In the genomic region with DNA sequence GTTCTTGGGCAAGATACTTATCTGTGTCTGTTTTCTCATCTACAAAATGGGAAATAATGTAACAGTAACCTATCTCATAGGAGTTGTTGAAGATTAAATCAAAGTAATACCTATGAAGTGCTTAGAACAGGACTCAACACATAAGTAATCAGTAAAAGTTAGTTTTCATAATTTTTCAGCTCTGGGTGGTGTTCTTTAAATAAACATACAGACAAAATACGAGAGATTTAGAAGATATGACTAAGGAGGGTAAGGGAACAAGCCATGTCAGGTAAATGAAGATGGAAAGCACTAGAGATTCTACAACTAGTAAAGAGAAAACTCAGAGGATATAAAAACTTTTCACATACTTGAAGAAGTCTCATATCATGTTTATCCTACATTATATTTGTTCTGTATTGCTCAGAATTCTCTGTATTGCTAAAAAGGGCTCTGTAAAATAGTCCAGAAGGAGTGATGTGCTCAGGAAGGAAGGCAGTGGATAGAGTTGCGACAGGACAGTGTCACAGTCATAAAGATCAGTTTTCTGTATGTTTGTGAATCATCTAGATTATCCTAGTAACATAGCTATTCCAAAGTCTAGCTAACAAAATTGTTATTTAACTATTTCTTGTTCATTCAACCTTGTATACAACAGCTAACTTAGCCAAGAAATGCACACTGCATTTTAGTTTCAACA, we compare ENCODE assay signal across 18 cellular contexts. TPM values are rescaled to one million over a fixed set of nuclear protein-coding genes. Genes with fewer than 3 reads are reported as not detected.
DNase-seq lines count a peak whose midpoint lies in the region; ATAC-seq, FAIRE-seq and TF ChIP-seq lines count a peak whose summit lies in the region.
"Had no signal": no experiment of that assay in that cellular context is flagged by ENCODE, and none has a peak within 500 bp of the region (broad histone marks: within the 10 kb centered on the region; RNA-seq: fewer than 3 reads in every experiment).

No MANE protein-coding gene starts in this region.

- in situ Hi-C loops in IMR-90 (cut with MboI; ENCODE audit: low sequenced_read_pairs): no loop called here

- H3K4me3 ChIP-seq in IMR-90 (ENCODE audit: insufficient read depth, low read depth, low read length) (no peak overlapping the region), epithelial cell of esophagus (ENCODE audit: low read length) (no peak overlapping the region), neural progenitor cell (no peak overlapping the region)
- H3K4me3 ChIP-seq: HAP-1, K562, PC-9 had no signal

- no peak overlapping the region for H2BK20ac ChIP-seq in IMR-90 (ENCODE audit: low read depth, low read length)

- TF ChIP-seq CTCF in D721Med (IDR thresholded peaks at IDR 0.05; ENCODE audit: insufficient read depth, missing control alignments) (no peak), IMR-90 (conservative IDR thresholded peaks at IDR 0.05; ENCODE audit: low read depth, low read length) (no peak), epithelial cell of esophagus (IDR thresholded peaks at IDR 0.05; ENCODE audit: insufficient read depth, low read depth, low read length, missing control alignments) (no peak), neural progenitor cell (IDR thresholded peaks at IDR 0.05) (no peak)

- H3K14ac ChIP-seq in IMR-90 (replicated peaks; ENCODE audit: low read depth, low read length): no peak overlapping the region

- ATAC-seq in IMR-90 (ENCODE audit: low read depth) (no peak), HG02973 (IDR thresholded peaks at IDR 0.05; ENCODE audit: unreplicated experiment) (no peak)
- ATAC-seq: K562 had no signal

- dilution Hi-C loops in IMR-90 (cut with HindIII; ENCODE audit: low sequenced_read_pairs, unreplicated experiment): no loop called here

- H3K27me3 Mint-ChIP-seq in neural progenitor cell (ENCODE audit: insufficient read depth, low read depth): no peaks in the 10 kb centered on the region

- no peak for TF ChIP-seq RAD21 in IMR-90 (IDR thresholded peaks at IDR 0.05; ENCODE audit: low read length)

- no peak overlapping the region for H2BK120ac ChIP-seq in IMR-90 (ENCODE audit: low read depth, low read length)

- CTCF ChIA-PET in IMR-90 (lab: Yijun Ruan, JAX): interaction anchor here (0.8 kb wide), 1 partner anchor 21 kb away, joined by 3 read pairs; no protein-coding TSS in a partner anchor

- H3K4ac ChIP-seq in IMR-90 (ENCODE audit: low read depth, low read length): no peak overlapping the region

- H3K27ac ChIP-seq in IMR-90 (ENCODE audit: insufficient read depth, low read length): no peak overlapping the region
- H3K27ac ChIP-seq in neural progenitor cell: peak overlapping the region; percentile 53
- H3K27ac ChIP-seq: PC-9 had no signal

- H3K9me1 ChIP-seq in IMR-90 (ENCODE audit: insufficient read depth, low read length): no peaks in the 10 kb centered on the region

- H3K18ac ChIP-seq in IMR-90 (ENCODE audit: low read depth, low read length): no peak overlapping the region

- intact Hi-C loops in IMR-90 (cut with micrococcal nuclease): no loop called here

- no peak overlapping the region for H3K27ac Mint-ChIP-seq in neural progenitor cell

- no peak overlapping the region for H4K91ac ChIP-seq in IMR-90 (ENCODE audit: insufficient read depth, low read depth, low read length)

- POLR2A ChIA-PET in IMR-90 (lab: Charles Lee; ENCODE audit: unreplicated experiment): no interaction called here

- TF ChIP-seq POLR2A in IMR-90 (IDR thresholded peaks at IDR 0.05; ENCODE audit: low read depth, low read length): no peak

- H2BK15ac ChIP-seq in IMR-90 (ENCODE audit: low read depth, low read length): no peak overlapping the region

- H2AK9ac ChIP-seq in IMR-90 (replicated peaks; ENCODE audit: low read depth, low read length, poor library complexity): no peak overlapping the region

- H2AFZ ChIP-seq in IMR-90 (replicated peaks; ENCODE audit: low read length, poor library complexity): no peak overlapping the region
- no peak overlapping the region for H2AFZ ChIP-seq in neural progenitor cell (replicated peaks)
- H2AFZ ChIP-seq: PC-9 had no signal

- H3F3A ChIP-seq in neural progenitor cell (ENCODE audit: low read depth): no peaks in the 10 kb centered on the region

- no peak overlapping the region for H4K5ac ChIP-seq in IMR-90 (ENCODE audit: low read depth, low read length)

- H3K27me3 ChIP-seq in IMR-90 (ENCODE audit: control insufficient read depth, insufficient read depth, low read length): no peaks in the 10 kb centered on the region
- no peaks in the 10 kb centered on the region for H3K27me3 ChIP-seq in neural progenitor cell

- H3K4me2 ChIP-seq in IMR-90 (ENCODE audit: low read depth, low read length): no peak overlapping the region
- no peak overlapping the region for H3K4me2 ChIP-seq in neural progenitor cell
- H3K4me2 ChIP-seq: PC-9 had no signal

- no peaks in the 10 kb centered on the region for H3K79me1 ChIP-seq in IMR-90 (ENCODE audit: low read depth in 1 of 2, low read length in 2 of 2)

- no peak overlapping the region for H4K8ac ChIP-seq in IMR-90 (ENCODE audit: low read depth in 2 of 2, low read length in 2 of 2)

- no peak overlapping the region for H3K23ac ChIP-seq in IMR-90 (ENCODE audit: low read depth, low read length)

- H3K4me1 Mint-ChIP-seq in neural progenitor cell: no peaks in the 10 kb centered on the region
- H3K4me1 Mint-ChIP-seq: CD14-positive monocyte had no signal

- H3K56ac ChIP-seq in IMR-90 (ENCODE audit: extremely low read depth, insufficient read depth, low read length): no peak overlapping the region

- 0 out of 2 replicates have a peak, but pooled peaks cover 1% of the 10 kb centered on the region for H3K36me3 ChIP-seq in IMR-90 (ENCODE audit: control insufficient read depth, insufficient read depth, low read length)
- peaks cover 10% of the 10 kb centered on the region for H3K36me3 ChIP-seq in neural progenitor cell

- H3K9me3 ChIP-seq in IMR-90 (ENCODE audit: control insufficient read depth, insufficient read depth, low read length) (no peaks in the 10 kb centered on the region), neural progenitor cell (ENCODE audit: low read depth) (no peaks in the 10 kb centered on the region)
- H3K9me3 ChIP-seq: HAP-1 had no signal

- H2BK5ac ChIP-seq in IMR-90 (ENCODE audit: low read depth, low read length, poor library complexity, severe bottlenecking): no peak overlapping the region

- no peaks in the 10 kb centered on the region for H4K20me1 ChIP-seq in IMR-90 (ENCODE audit: insufficient read depth, low read length)
- H4K20me1 ChIP-seq in neural progenitor cell (ENCODE audit: low read depth): no peaks in the 10 kb centered on the region

- DNase-seq in D721Med (ENCODE audit: insufficient read length, low spot score) (no peak), IMR-90 (peak; percentile 11), epithelial cell of esophagus (ENCODE audit: low read depth) (peak; percentile 24), neural progenitor cell (ENCODE audit: low spot score) (no peak), cortex of kidney (lab: John Stamatoyannopoulos, UW) (no peak)
- DNase-seq in stimulated activated CD4-positive, alpha-beta T cell treated with anti-CD3 and anti-CD28 coated beads, Interleukin-4, amount 100 ng/mL, for 4 hours: no peak
- DNase-seq: DMS 273 treated with DMSO at 0.1 percent for 48 hours, NCI-H1105 treated with DMSO at 0.1 percent for 48 hours, NCI-H1694 treated with DMSO at 0.1 percent for 48 hours, NCI-H2227 treated with DMSO at 0.1 percent for 48 hours, NCI-H524, NCI-H82, PC-9 had no signal

- peak; percentile 74 for FAIRE-seq in D721Med (lab: Jason Lieb, UNC)
- FAIRE-seq: G401.6, K562 had no signal

- whole genome bisulfite sequencing in IMR-90 (ENCODE audit: extremely low coverage in 2 of 2, insufficient read length in 1 of 2), 2 experiments: no CpG with 5 or more reads among the region's 2 CpGs

- no peak overlapping the region for H3K4me3 Mint-ChIP-seq in neural progenitor cell
- H3K4me3 Mint-ChIP-seq: CD14-positive monocyte had no signal

- H3K9me3 Mint-ChIP-seq in neural progenitor cell: no peaks in the 10 kb centered on the region
- H3K9me3 Mint-ChIP-seq: CD14-positive monocyte had no signal

- no peaks in the 10 kb centered on the region for H3K79me2 ChIP-seq in neural progenitor cell (ENCODE audit: low read depth)

- peaks cover 24% of the 10 kb centered on the region for H3K36me3 Mint-ChIP-seq in neural progenitor cell

- no peak overlapping the region for H2AK5ac ChIP-seq in IMR-90 (ENCODE audit: low read depth, low read length)

- no TSS peak for BruUV-seq in IMR-90 (replicated peaks; lab: Mats Ljungman, UMichigan)

- H3K4me1 ChIP-seq in IMR-90 (ENCODE audit: control insufficient read depth, insufficient read depth, low read length) (no peaks in the 10 kb centered on the region), neural progenitor cell (no peaks in the 10 kb centered on the region)
- H3K4me1 ChIP-seq: HAP-1 had no signal

- H3K9ac ChIP-seq in IMR-90 (ENCODE audit: low read depth, low read length) (no peak overlapping the region), neural progenitor cell (no peak overlapping the region)

TF ChIP-seq in IMR-90, 13 proteins besides CTCF, POLR2A, EP300 and RAD21:
- TF ChIP-seq CEBPB (IDR thresholded peaks at IDR 0.05; ENCODE audit: low read depth, low read length): peak; percentile 31; the same call in 1 of the 2 replicates
- no peak for TF ChIP-seq FOS (IDR thresholded peaks at IDR 0.05; ENCODE audit: low read depth, low read length)
- no peak for TF ChIP-seq MXI1 (IDR thresholded peaks at IDR 0.05; ENCODE audit: borderline replicate concordance, low read depth, low read length)
- no peak for TF ChIP-seq BHLHE40 (IDR thresholded peaks at IDR 0.05; ENCODE audit: low read depth, low read length)
- TF ChIP-seq SMC3 (IDR thresholded peaks at IDR 0.05; ENCODE audit: low read depth, low read length): no peak

RNA-seq across cellular contexts. Expression of a gene that starts 16.0 kb away (rescaled TPM):
- total RNA-seq in IMR-90 (2012; rRNA removed): 3.9 and 5.8 TPM in 2 replicates
- 1.5 and 2.3 TPM in 2 replicates for polyA plus RNA-seq in IMR-90 (2012; rRNA removed)
- polyA plus RNA-seq in IMR-90 (2012; cell fraction: cytosol; rRNA removed): 0.20 and 0.36 TPM in 2 replicates
- 0.10 and 1.0 TPM in 2 replicates for polyA plus RNA-seq in IMR-90 (2012; cell fraction: nucleus; rRNA removed; ENCODE audit: low replicate concordance)
- total RNA-seq in neural progenitor cell (ENCODE audit: low replicate concordance): 20.8 and 34.4 TPM in 2 replicates

Comparison
In these comparisons a context has a peak if more than half of its experiments do, and no peak if none do; other contexts are left out.
1. DNase-seq: peak in IMR-90 (single experiment) and epithelial cell of esophagus (single experiment); none in D721Med (single experiment), neural progenitor cell (single experiment), stimulated activated CD4-positive, alpha-beta T cell treated with anti-CD3 and anti-CD28 coated beads, Interleukin-4, amount 100 ng/mL, for 4 hours (0 of 2) and cortex of kidney (single experiment).